In the genomic region with DNA sequence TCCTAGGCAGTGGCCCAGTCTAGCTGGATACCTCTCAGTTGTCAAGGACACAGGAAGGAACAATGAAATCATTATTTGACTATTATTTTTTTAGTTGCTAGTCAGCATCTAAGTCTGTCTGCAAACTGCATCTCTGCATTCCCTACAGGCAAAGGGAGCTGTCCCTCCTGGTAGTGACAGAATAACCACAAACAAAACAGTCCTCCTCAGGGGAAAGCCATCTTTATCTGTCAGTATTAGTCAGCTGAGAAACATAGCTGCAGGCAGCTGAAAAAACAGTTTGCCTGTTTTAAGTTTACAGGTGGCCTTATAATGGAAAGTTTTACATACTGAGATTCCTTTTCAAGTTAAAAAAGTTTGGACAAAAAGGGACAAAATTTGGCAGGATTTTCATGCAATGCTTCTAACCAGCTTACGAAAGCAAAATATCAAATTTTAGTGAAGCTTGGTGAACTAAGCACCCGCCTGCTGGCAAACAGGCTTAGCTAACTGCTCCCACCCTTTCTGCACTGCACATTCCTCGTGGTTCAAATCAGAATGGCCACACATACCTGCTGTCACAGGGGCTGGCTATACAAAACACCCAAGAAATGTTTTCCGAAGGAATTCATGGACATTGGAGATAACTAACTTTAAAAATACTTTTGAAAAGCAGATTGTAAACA, we compare ENCODE assay signal across 1 cellular context.
TF ChIP-seq lines count a peak whose summit lies in the region.

No MANE protein-coding gene starts in this region.

TF ChIP-seq in HepG2, 621 proteins besides CTCF, POLR2A, EP300 and RAD21:
- TF ChIP-seq, protein P1, sequence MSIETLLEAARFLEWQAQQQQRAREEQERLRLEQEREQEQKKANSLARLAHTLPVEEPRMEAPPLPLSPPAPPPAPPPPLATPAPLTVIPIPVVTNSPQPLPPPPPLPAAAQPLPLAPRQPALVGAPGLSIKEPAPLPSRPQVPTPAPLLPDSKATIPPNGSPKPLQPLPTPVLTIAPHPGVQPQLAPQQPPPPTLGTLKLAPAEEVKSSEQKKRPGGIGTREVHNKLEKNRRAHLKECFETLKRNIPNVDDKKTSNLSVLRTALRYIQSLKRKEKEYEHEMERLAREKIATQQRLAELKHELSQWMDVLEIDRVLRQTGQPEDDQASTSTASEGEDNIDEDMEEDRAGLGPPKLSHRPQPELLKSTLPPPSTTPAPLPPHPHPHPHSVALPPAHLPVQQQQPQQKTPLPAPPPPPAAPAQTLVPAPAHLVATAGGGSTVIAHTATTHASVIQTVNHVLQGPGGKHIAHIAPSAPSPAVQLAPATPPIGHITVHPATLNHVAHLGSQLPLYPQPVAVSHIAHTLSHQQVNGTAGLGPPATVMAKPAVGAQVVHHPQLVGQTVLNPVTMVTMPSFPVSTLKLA (IDR thresholded peaks at IDR 0.05), result no peak
- 0 out of 4 replicates have a peak, but pooled peaks of 1 of the 2 experiments have one; percentile 51 for TF ChIP-seq REST (IDR thresholded peaks at IDR 0.05; ENCODE audit: borderline replicate concordance in 1 of 2, low read depth in 1 of 2, low read length in 2 of 2)
- TF ChIP-seq, protein P2, sequence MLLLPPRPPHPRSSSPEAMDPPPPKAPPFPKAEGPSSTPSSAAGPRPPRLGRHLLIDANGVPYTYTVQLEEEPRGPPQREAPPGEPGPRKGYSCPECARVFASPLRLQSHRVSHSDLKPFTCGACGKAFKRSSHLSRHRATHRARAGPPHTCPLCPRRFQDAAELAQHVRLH (CRISPR knock-in tag; IDR thresholded peaks at IDR 0.05; ENCODE audit: borderline replicate concordance, low read depth), result no peak
